In genomic region chr19:33176670-33177416, GRCh38 we compare ENCODE assay signal across 8 cellular contexts. TPM values are rescaled to one million over a fixed set of nuclear protein-coding genes. Genes with fewer than 3 reads are reported as not detected.
DNase-seq lines count a peak whose midpoint lies in the region; ATAC-seq and TF ChIP-seq lines count a peak whose summit lies in the region.

No MANE protein-coding gene starts in this region.

- TF ChIP-seq CTCF in OCI-LY7 (conservative IDR thresholded peaks at IDR 0.05; ENCODE audit: low read length), result no peak; the same call in 1 of the 2 replicates

- intact Hi-C loops in OCI-LY7 (cut with micrococcal nuclease; ENCODE audit: unreplicated experiment), result loop anchor here (1.0 to 10.0 kb wide), 7 partner anchors 50 to 835 kb away; partner anchors contain the start of genes ANKRD27, CEBPA, FAAP24 and PDCD5

- no peaks in the 10 kb centered on the region for H3K27me3 ChIP-seq in mucosa of rectum (ENCODE audit: control insufficient read depth in 2 of 2, insufficient read depth in 2 of 2, low read length in 2 of 2)

- H3K4me1 ChIP-seq in OCI-LY7 (ENCODE audit: insufficient read depth, low read length, poor library complexity, severe bottlenecking), result peaks cover 17% of the 10 kb centered on the region
- H3K4me1 ChIP-seq in mucosa of rectum (ENCODE audit: control insufficient read depth in 2 of 2, insufficient read depth in 2 of 2, low read length in 2 of 2), result peaks cover 14 to 17% of the 10 kb centered on the region in 2 donors

- no peaks in the 10 kb centered on the region for H3K9me3 ChIP-seq in OCI-LY7 (ENCODE audit: low read length)
- H3K9me3 ChIP-seq in mucosa of rectum (ENCODE audit: control insufficient read depth in 2 of 2, low read length in 2 of 2), result no peaks in the 10 kb centered on the region

- peaks cover 8% of the 10 kb centered on the region; the same call in 1 of the 2 replicates for H3K79me2 ChIP-seq in OCI-LY7 (ENCODE audit: insufficient read depth, low read depth, low read length)

- H3K4me3 ChIP-seq in OCI-LY7 (ENCODE audit: low read depth, low read length, poor library complexity, severe bottlenecking), result peak overlapping the region; percentile 85
- H3K4me3 ChIP-seq in mucosa of rectum (ENCODE audit: low read length in 2 of 2), result peak overlapping the region; percentile 85 to 96

- peak overlapping the region; percentile 84 for H3K4me2 ChIP-seq in OCI-LY7 (ENCODE audit: low read length)

- POLR2A ChIA-PET in OCI-LY7 (lab: Charles Lee), result interaction anchor here (0.5 to 1.4 kb wide), 6 partner anchors 10 to 203 kb away, joined by 3 to 6 read pairs (median 3); no protein-coding TSS in a partner anchor

- no TSS peak for BruUV-seq in OCI-LY7 (replicated peaks; lab: Mats Ljungman, UMichigan)

- peak overlapping the region; percentile 51 for H3K27ac ChIP-seq in OCI-LY7 (ENCODE audit: low read depth, low read length, poor library complexity, severe bottlenecking)
- H3K27ac ChIP-seq in mucosa of rectum (ENCODE audit: low read depth in 2 of 2, low read length in 2 of 2), result peak overlapping the region; percentile 92 to 95

- no peaks in the 10 kb centered on the region for H4K20me1 ChIP-seq in OCI-LY7 (ENCODE audit: insufficient read depth, low read length)

- H3K36me3 ChIP-seq in OCI-LY7 (ENCODE audit: insufficient read depth, low read length) (no peaks in the 10 kb centered on the region), mucosa of rectum (ENCODE audit: control insufficient read depth in 2 of 2, insufficient read depth in 2 of 2, low read length in 2 of 2) (no peaks in the 10 kb centered on the region)

- H3K9me2 ChIP-seq in OCI-LY7 (ENCODE audit: insufficient read depth, low read length), result no peaks in the 10 kb centered on the region

- peak; percentile 98 for DNase-seq in DMS114 treated with DMSO at 0.1 percent for 48 hours (lab: John Stamatoyannopoulos, UW; ENCODE audit: unreplicated experiment)
- DNase-seq in HuH-7.5 (ENCODE audit: low spot score), result peak; percentile 98
- peak; percentile 95 for DNase-seq in OCI-LY7 (ENCODE audit: low spot score)
- peak; percentile 98 for DNase-seq in activated T-cell treated with anti-CD3 and anti-CD28 coated beads for 48 hours (ENCODE audit: low read depth)
- peak; percentile 97 to 99 for DNase-seq in erythroblast (lab: John Stamatoyannopoulos, UW)
- peak; percentile 99 for DNase-seq in stimulated activated CD8-positive, alpha-beta memory T cell treated with anti-CD3 and anti-CD28 coated beads, Interleukin-4, amount 100 ng/mL, for 48 hours

- CTCF ChIA-PET in OCI-LY7 (lab: Charles Lee; ENCODE audit: unreplicated experiment), result interaction anchor here (0.6 to 1.1 kb wide), 3 partner anchors 51 to 204 kb away, joined by 3 to 4 read pairs (median 4); partner anchors contain the start of gene FAAP24

- peak overlapping the region; percentile 75 for H2AFZ ChIP-seq in OCI-LY7 (ENCODE audit: low read length)

- H3K9ac ChIP-seq in mucosa of rectum (ENCODE audit: low read depth in 1 of 2, low read length in 2 of 2), result peak overlapping the region; percentile 74 to 96

- ATAC-seq in GM21526 (IDR thresholded peaks at IDR 0.05; ENCODE audit: low FRiP score, unreplicated experiment), result peak; percentile 80

- peak; percentile 89 for TF ChIP-seq POLR2A in erythroblast (IDR thresholded peaks at IDR 0.05; ENCODE audit: low read length)

RNA-seq across cellular contexts. Expression of gene LRP3, which starts 17.3 kb away (rescaled TPM):
- not detected in 2 replicates for total RNA-seq in OCI-LY7 (2014; rRNA removed; shearing (Covaris generic))
- not detected in 2 replicates for total RNA-seq in OCI-LY7 (2022)

RNA-seq across cellular contexts. Expression of gene WDR88, which starts 44.9 kb away (rescaled TPM):
- 0.38 TPM in 1 of 2 replicates, not detected in the other for total RNA-seq in OCI-LY7 (2014; rRNA removed; shearing (Covaris generic))
- total RNA-seq in OCI-LY7 (2022), result not detected in 2 replicates

RNA-seq across cellular contexts. Expression of gene SLC7A10, which starts 48.8 kb away (rescaled TPM):
- not detected in 2 replicates for total RNA-seq in OCI-LY7 (2014; rRNA removed; shearing (Covaris generic))
- not detected in 2 replicates for total RNA-seq in OCI-LY7 (2022)

Comparison
In these comparisons a context has a peak if more than half of its experiments do, and no peak if none do; other contexts are left out.
1. Peak in every context shown above with its lines: DNase-seq, ATAC-seq, H3K4me3 ChIP-seq and H3K27ac ChIP-seq.